In the genomic region with DNA sequence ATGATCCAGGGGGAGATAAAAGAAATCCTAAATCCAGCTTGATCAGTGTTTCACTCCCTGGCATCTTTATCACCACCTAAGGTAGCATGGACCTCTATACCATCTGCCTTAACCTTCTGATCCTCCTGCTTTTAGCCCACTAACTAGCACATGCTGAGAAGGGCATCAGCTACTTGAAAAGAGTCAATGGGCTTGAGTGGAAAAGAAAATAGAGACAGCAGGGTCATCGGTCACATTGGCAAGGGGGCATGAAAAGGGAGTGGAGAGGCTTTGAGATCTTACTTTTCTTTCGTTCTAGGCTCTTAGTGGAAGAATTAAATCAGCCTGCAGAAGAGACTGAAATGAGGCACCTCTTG, we compare ENCODE assay signal across 7 cellular contexts. TPM values are rescaled to one million over a fixed set of nuclear protein-coding genes. Genes with fewer than 3 reads are reported as not detected.
DNase-seq lines count a peak whose midpoint lies in the region; ATAC-seq and TF ChIP-seq lines count a peak whose summit lies in the region.

No MANE protein-coding gene starts in this region.

- peaks cover 35% of the 10 kb centered on the region for H3K36me3 Mint-ChIP-seq in stimulated activated effector memory CD8-positive, alpha-beta T cell treated with anti-CD3 and anti-CD28 coated beads, Interleukin-12 subunit alpha, Interleukin-12 subunit beta, amount 100 ng/mL, for 72 hours

- peaks cover 51% of the 10 kb centered on the region for H3K79me2 ChIP-seq in hepatocyte

- H2AFZ ChIP-seq in hepatocyte: peak overlapping the region; percentile 86

- peak overlapping the region; percentile 98 for H3K4me3 Mint-ChIP-seq in stimulated activated effector memory CD8-positive, alpha-beta T cell treated with anti-CD3 and anti-CD28 coated beads, Interleukin-12 subunit alpha, Interleukin-12 subunit beta, amount 100 ng/mL, for 72 hours

- no peak for TF ChIP-seq CTCF in WI38 (IDR thresholded peaks at IDR 0.05; ENCODE audit: low read depth, low read length)
- no peak for TF ChIP-seq CTCF in hepatocyte (IDR thresholded peaks at IDR 0.05; ENCODE audit: poor library complexity)

- DNase-seq in H7 (no peak), hepatocyte (ENCODE audit: low spot score) (no peak), KG1 (lab: John Stamatoyannopoulos, UW) (no peak), EL (no peak)
- no peak for DNase-seq in stimulated activated effector memory CD8-positive, alpha-beta T cell treated with anti-CD3 and anti-CD28 coated beads, Interleukin-12 subunit alpha, Interleukin-12 subunit beta, amount 100 ng/mL, for 72 hours (ENCODE audit: low spot score in 2 of 2)

- H3K4me3 ChIP-seq in H7 (ENCODE audit: insufficient read depth, low read depth, low read length): peak overlapping the region; percentile 100
- peak overlapping the region; percentile 96 for H3K4me3 ChIP-seq in WI38 (ENCODE audit: low read depth, low read length)
- H3K4me3 ChIP-seq in hepatocyte: peak overlapping the region; percentile 71

- H3K36me3 ChIP-seq in H7 (replicated peaks; ENCODE audit: control insufficient read depth, insufficient read depth, low read length) (no peaks in the 10 kb centered on the region; the same call in 1 of the 2 replicates), hepatocyte (replicated peaks; ENCODE audit: insufficient read depth, low read depth) (no peaks in the 10 kb centered on the region)

- H3K27ac ChIP-seq in hepatocyte: peak overlapping the region; percentile 92

- H3K9me2 ChIP-seq in hepatocyte (replicated peaks; ENCODE audit: insufficient read depth): no peaks in the 10 kb centered on the region

- H3K4me1 ChIP-seq in hepatocyte (ENCODE audit: insufficient read depth): peaks cover 5% of the 10 kb centered on the region

- H3K27me3 ChIP-seq in H7 (ENCODE audit: control insufficient read depth, insufficient read depth, low read length): no peaks in the 10 kb centered on the region
- no peaks in the 10 kb centered on the region for H3K27me3 ChIP-seq in hepatocyte

- ATAC-seq in stimulated activated effector memory CD8-positive, alpha-beta T cell treated with anti-CD3 and anti-CD28 coated beads, Interleukin-12 subunit alpha, Interleukin-12 subunit beta, amount 100 ng/mL, for 72 hours: peak; percentile 0
- no peak for ATAC-seq in HG03469 (IDR thresholded peaks at IDR 0.05; ENCODE audit: unreplicated experiment)

- H4K20me1 ChIP-seq in hepatocyte (ENCODE audit: insufficient read depth, poor library complexity, severe bottlenecking): no peaks in the 10 kb centered on the region

- no peaks in the 10 kb centered on the region for H3K9me3 ChIP-seq in hepatocyte (ENCODE audit: low read depth)

- peak overlapping the region; percentile 98 for H3K27ac Mint-ChIP-seq in stimulated activated effector memory CD8-positive, alpha-beta T cell treated with anti-CD3 and anti-CD28 coated beads, Interleukin-12 subunit alpha, Interleukin-12 subunit beta, amount 100 ng/mL, for 72 hours

- H3K4me2 ChIP-seq in hepatocyte: peak overlapping the region; percentile 81

- no peaks in the 10 kb centered on the region for H3K9me3 Mint-ChIP-seq in stimulated activated effector memory CD8-positive, alpha-beta T cell treated with anti-CD3 and anti-CD28 coated beads, Interleukin-12 subunit alpha, Interleukin-12 subunit beta, amount 100 ng/mL, for 72 hours

- 9% methylated on average over 2 of the region's 2 CpGs for WGBS in hepatocyte (ENCODE audit: low lambda C conversion rate, missing lambda C conversion rate)

- peaks cover 30% of the 10 kb centered on the region for H3K4me1 Mint-ChIP-seq in stimulated activated effector memory CD8-positive, alpha-beta T cell treated with anti-CD3 and anti-CD28 coated beads, Interleukin-12 subunit alpha, Interleukin-12 subunit beta, amount 100 ng/mL, for 72 hours

RNA-seq across cellular contexts. Expression of gene ZFYVE19, which starts 0.2 kb away (rescaled TPM):
- total RNA-seq in H7 (2014; rRNA removed; shearing (Covaris generic)): 25.5 and 30.0 TPM in 2 replicates
- 25.6 and 26.4 TPM in 2 replicates for total RNA-seq in hepatocyte
- 23.8 and 25.4 TPM in 2 replicates for polyA plus RNA-seq in hepatocyte

RNA-seq across cellular contexts. Expression of gene DNAJC17, which starts 0.6 kb away (rescaled TPM):
- total RNA-seq in H7 (2014; rRNA removed; shearing (Covaris generic)): 28.2 and 34.6 TPM in 2 replicates
- total RNA-seq in hepatocyte: 18.3 and 36.5 TPM in 2 replicates
- 53.9 and 59.2 TPM in 2 replicates for polyA plus RNA-seq in hepatocyte

RNA-seq across cellular contexts. Expression of gene PPP1R14D, which starts 21.9 kb away (rescaled TPM):
- total RNA-seq in H7 (2014; rRNA removed; shearing (Covaris generic)): not detected in 2 replicates
- total RNA-seq in hepatocyte: 0.24 TPM in 1 of 2 replicates, not detected in the other
- 0.47 TPM in 1 of 2 replicates, not detected in the other for polyA plus RNA-seq in hepatocyte

RNA-seq across cellular contexts. Expression of gene C15orf62, which starts 36.9 kb away (rescaled TPM):
- 0.31 and 0.48 TPM in 2 replicates for total RNA-seq in H7 (2014; rRNA removed; shearing (Covaris generic))
- total RNA-seq in hepatocyte: 0.43 and 2.6 TPM in 2 replicates
- 0.77 and 0.97 TPM in 2 replicates for polyA plus RNA-seq in hepatocyte

RNA-seq across cellular contexts. Expression of gene SPINT1, which starts 37.2 kb away (rescaled TPM):
- total RNA-seq in H7 (2014; rRNA removed; shearing (Covaris generic)): 81.1 and 109 TPM in 2 replicates
- total RNA-seq in hepatocyte: 155 and 197 TPM in 2 replicates
- 233 and 252 TPM in 2 replicates for polyA plus RNA-seq in hepatocyte
